In the genomic region with DNA sequence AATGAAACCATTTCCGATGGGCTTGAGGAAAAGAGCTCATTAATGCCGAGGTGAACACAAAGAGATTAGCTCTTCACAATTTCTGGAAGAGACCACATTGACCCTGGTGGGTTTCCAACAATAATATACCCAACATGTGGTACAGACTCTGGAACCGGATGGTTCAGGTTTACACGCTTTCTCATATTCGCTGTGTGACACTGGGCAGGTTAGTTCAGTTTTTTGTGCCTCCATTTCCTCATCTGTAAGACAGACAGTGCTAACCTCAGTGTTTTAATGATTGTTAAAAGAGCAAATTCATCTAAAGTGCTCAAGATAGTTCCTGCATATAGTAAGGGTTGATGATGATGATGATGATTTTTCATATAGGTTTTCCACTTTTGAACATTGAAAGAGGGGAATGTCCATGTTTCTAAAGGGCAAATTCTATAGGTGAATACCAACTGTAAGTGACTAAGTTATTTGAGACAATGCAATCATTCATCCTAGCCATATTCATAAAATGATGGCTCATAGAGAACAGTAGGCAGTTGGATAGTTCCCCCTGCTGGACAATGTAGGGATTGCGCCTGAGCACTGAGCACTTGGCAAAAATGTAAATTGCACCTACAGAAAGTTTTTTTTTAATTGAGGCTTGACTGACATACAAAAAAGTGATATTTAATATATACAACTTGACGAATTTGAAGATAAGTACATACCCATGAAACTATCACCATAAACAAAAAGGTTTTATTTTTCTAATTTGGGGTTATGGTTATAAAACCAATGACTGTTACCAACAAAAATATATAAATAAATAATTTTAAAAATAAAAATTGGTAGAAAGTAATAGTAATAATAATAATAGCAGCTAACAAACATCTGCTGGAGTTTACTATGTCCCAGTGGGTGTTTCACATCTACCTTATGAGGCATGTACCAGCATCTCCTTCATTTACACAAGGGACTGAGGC, we compare ENCODE assay signal across 8 cellular contexts. TPM values are rescaled to one million over a fixed set of nuclear protein-coding genes. Genes with fewer than 3 reads are reported as not detected.
A peak's percentile ranks its signal among the peaks of the same experiment; 100 is the strongest.
DNase-seq lines count a peak whose midpoint lies in the region; ATAC-seq, FAIRE-seq and TF ChIP-seq lines count a peak whose summit lies in the region.

No MANE protein-coding gene starts in this region.

- H3K9ac ChIP-seq in trophoblast cell (ENCODE audit: low read length), result no peak overlapping the region

- H3K79me2 ChIP-seq in trophoblast cell (ENCODE audit: control insufficient read depth, insufficient read depth, low read length, poor library complexity), result peaks cover 8% of the 10 kb centered on the region

- no peak overlapping the region for H3K27ac ChIP-seq in trophoblast cell (ENCODE audit: low read depth, low read length)

- peaks cover 12% of the 10 kb centered on the region for H3K79me1 ChIP-seq in trophoblast cell (ENCODE audit: low read length)

- H3K9me3 ChIP-seq in trophoblast cell (ENCODE audit: insufficient read depth, low read depth, low read length), result no peaks in the 10 kb centered on the region

- no peak overlapping the region for H3K4me2 ChIP-seq in trophoblast cell (ENCODE audit: low read length)

- no peak overlapping the region for H3K18ac ChIP-seq in trophoblast cell (ENCODE audit: low read length)

- H2BK12ac ChIP-seq in trophoblast cell (ENCODE audit: low read length), result no peak overlapping the region

- peak; percentile 37 for ATAC-seq in GM18520 (IDR thresholded peaks at IDR 0.05; ENCODE audit: unreplicated experiment)

- H4K91ac ChIP-seq in trophoblast cell (ENCODE audit: low read depth, low read length), result no peak overlapping the region

- H3K4me1 ChIP-seq in trophoblast cell (ENCODE audit: control insufficient read depth in 1 of 2, insufficient read depth in 2 of 2, low read length in 2 of 2), result peaks cover 0 to 5% of the 10 kb centered on the region in 2 experiments

- no peak overlapping the region for H2AK5ac ChIP-seq in trophoblast cell (ENCODE audit: low read length)

- H2BK120ac ChIP-seq in trophoblast cell (ENCODE audit: insufficient read depth, low read length, poor library complexity), result no peak overlapping the region

- DNase-seq in ACHN (peak; percentile 61), LNCaP clone FGC (ENCODE audit: low read depth) (no peak), SIG-M5 treated with dmso at 0.1 percent for 504 hours (lab: John Stamatoyannopoulos, UW; ENCODE audit: unreplicated experiment) (peak; percentile 67), fibroblast of villous mesenchyme (ENCODE audit: low read depth) (peak; percentile 71), trophoblast cell (peak; percentile 70 to 94), urothelium cell line (ENCODE audit: low spot score) (peak; percentile 56)
- DNase-seq in activated T-helper 9 cell treated with anti-CD3 and anti-CD28 coated beads, Interleukin-2, amount 50 U/mL, for 16 hours (ENCODE audit: low read depth), result peak; percentile 63

- H3K27me3 ChIP-seq in trophoblast cell (ENCODE audit: insufficient read depth, low read length), result no peaks in the 10 kb centered on the region

- no peak overlapping the region for H3K14ac ChIP-seq in trophoblast cell (ENCODE audit: low read length)

- in situ Hi-C loops in ACHN (cut with HindIII; ENCODE audit: low pct_ligation_motif_present, low pct_unique_long_range_greater_than_20kb, low sequenced_read_pairs), result no loop called here

- no peak overlapping the region for H4K12ac ChIP-seq in trophoblast cell (ENCODE audit: low read depth, low read length)

- H3K36me3 ChIP-seq in trophoblast cell (ENCODE audit: control insufficient read depth in 1 of 2, insufficient read depth in 2 of 2, low read length in 2 of 2), result no peaks in the 10 kb centered on the region

- H3K4me3 ChIP-seq in LNCaP clone FGC (ENCODE audit: low read depth, low read length) (no peak overlapping the region), fibroblast of villous mesenchyme (ENCODE audit: low read depth, low read length) (no peak overlapping the region), trophoblast cell (ENCODE audit: low read depth, low read length) (no peak overlapping the region)

- no peak overlapping the region for H3K23ac ChIP-seq in trophoblast cell (ENCODE audit: low read length)

- no peak overlapping the region for H4K8ac ChIP-seq in trophoblast cell (ENCODE audit: low read depth, low read length)

- H2AFZ ChIP-seq in trophoblast cell (ENCODE audit: insufficient read depth, low read length, poor library complexity), result no peak overlapping the region

- whole genome bisulfite sequencing in trophoblast cell (ENCODE audit: extremely low coverage, insufficient coverage, insufficient read length), result no CpG with 5 or more reads among the region's 7 CpGs

- H3K4ac ChIP-seq in trophoblast cell (ENCODE audit: low read depth, low read length), result no peak overlapping the region

- TF ChIP-seq CTCF in LNCaP clone FGC (IDR thresholded peaks at IDR 0.05; ENCODE audit: control insufficient read depth, extremely low read depth, insufficient read depth), result peak; percentile 85
- TF ChIP-seq CTCF in fibroblast of villous mesenchyme (IDR thresholded peaks at IDR 0.05; ENCODE audit: insufficient read depth, low read depth, low read length), result peak; percentile 96

- no peak for FAIRE-seq in urothelium cell line (lab: Jason Lieb, UNC)

- H2BK5ac ChIP-seq in trophoblast cell (ENCODE audit: low read depth, low read length, poor library complexity), result no peak overlapping the region

RNA-seq across cellular contexts. Expression of gene PERP, which starts 2.1 kb away (rescaled TPM):
- 11.0 and 11.2 TPM in 2 replicates for total RNA-seq in fibroblast of villous mesenchyme
- polyA plus RNA-seq in trophoblast cell (2013), result 123 and 131 TPM in 2 replicates

RNA-seq across cellular contexts. Expression of gene ARFGEF3, which starts 52.4 kb away (rescaled TPM):
- under 0.01 TPM in 2 replicates for total RNA-seq in fibroblast of villous mesenchyme
- polyA plus RNA-seq in trophoblast cell (2013), result 0.12 TPM in 2 replicates
